In genomic region chr21:10134119-10134518, GRCh38 we compare ENCODE assay signal across 8 cellular contexts.
DNase-seq lines count a peak whose midpoint lies in the region; ATAC-seq, FAIRE-seq and TF ChIP-seq lines count a peak whose summit lies in the region.
"Not testable (repeated sequence)": the region's sequence is repeated elsewhere in the genome, so short reads cannot be mapped to it uniquely, and the experiment has no call there.

No MANE protein-coding gene starts in this region.

- TF ChIP-seq CTCF in pancreas (IDR thresholded peaks at IDR 0.05); sigmoid colon (IDR thresholded peaks at IDR 0.05); upper lobe of right lung (IDR thresholded peaks at IDR 0.05): not testable (repeated sequence)

- TF ChIP-seq EP300 in sigmoid colon (IDR thresholded peaks at IDR 0.05): not testable (repeated sequence)

- not testable (repeated sequence) for H3K4me3 ChIP-seq in right cardiac atrium (ENCODE audit: low read length); pancreas; sigmoid colon; upper lobe of right lung

- TF ChIP-seq POLR2A in sigmoid colon (IDR thresholded peaks at IDR 0.05): not testable (repeated sequence)

- ATAC-seq in Right ventricle myocardium superior (ENCODE audit: poor library complexity); left ventricle myocardium superior; right cardiac atrium; left lobe of liver; pancreas; upper lobe of right lung: not testable (repeated sequence)

- intact Hi-C loops in Right ventricle myocardium superior (cut with DNase I); left ventricle myocardium superior (cut with micrococcal nuclease); right cardiac atrium (cut with DNase I); pancreas (cut with DNase I); sigmoid colon (cut with DNase I); upper lobe of right lung (cut with DNase I): not testable (repeated sequence)

- H3K36me3 ChIP-seq in pancreas, sigmoid colon, upper lobe of right lung: not testable (repeated sequence)

- peak; percentile 59 for DNase-seq in activated effector memory CD4-positive, alpha-beta T cell treated with anti-CD3 and anti-CD28 coated beads, Interleukin-2, amount 50 U/mL, for 16 hours
- peak; percentile 25 for DNase-seq in Right ventricle myocardium superior
- DNase-seq in left ventricle myocardium superior: peak; percentile 16
- peak in 2 of 3 donors; percentile 35 to 42 for DNase-seq in right cardiac atrium
- DNase-seq in left lobe of liver (ENCODE audit: low spot score): peak; percentile 29
- peak in 4 of 6 donors; percentile 5 to 53 (median 22) for DNase-seq in pancreas
- peak; percentile 36 for DNase-seq in sigmoid colon
- peak; percentile 52 for DNase-seq in upper lobe of right lung

- not testable (repeated sequence) for H3K9me3 ChIP-seq in right cardiac atrium (ENCODE audit: control insufficient read depth, low read length); pancreas; sigmoid colon; upper lobe of right lung

- WGBS in right cardiac atrium: 83% methylated on average over 1 of the region's 2 CpGs
- 74 to 89% methylated on average over 1 of the region's 2 CpGs for WGBS in pancreas, 2 donors
- 88 to 91% methylated on average over 1 of the region's 2 CpGs for WGBS in sigmoid colon, 2 donors

- not testable (repeated sequence) for H3K27me3 ChIP-seq in right cardiac atrium (ENCODE audit: control insufficient read depth, insufficient read depth); pancreas; sigmoid colon; upper lobe of right lung

- not testable (repeated sequence) for H3K4me1 ChIP-seq in right cardiac atrium (ENCODE audit: control insufficient read depth, insufficient read depth, low read length); pancreas; sigmoid colon; upper lobe of right lung

- not testable (repeated sequence) for FAIRE-seq in pancreas (lab: Jason Lieb, UNC)

- H3K27ac ChIP-seq in right cardiac atrium (ENCODE audit: low read length); pancreas; sigmoid colon; upper lobe of right lung: not testable (repeated sequence)
